Comparison of ENCODE assay signal across 8 cellular contexts in genomic region chr19:4342421-4343055, GRCh38. TPM values are rescaled to one million over a fixed set of nuclear protein-coding genes. Genes with fewer than 3 reads are reported as not detected.
DNase-seq lines count a peak whose midpoint lies in the region; ATAC-seq, FAIRE-seq and TF ChIP-seq lines count a peak whose summit lies in the region.

No MANE protein-coding gene starts in this region.

- H3K27ac ChIP-seq in heart right ventricle: peak overlapping the region; percentile 79 to 98 (median 94)

- no peaks in the 10 kb centered on the region for H3K27me3 ChIP-seq in heart right ventricle

- peak; percentile 88 for TF ChIP-seq POLR2A in GM12892 (IDR thresholded peaks at IDR 0.05; ENCODE audit: low read depth, low read length)

- H3K4me1 Mint-ChIP-seq in T-cell (peaks cover 31 to 42% (median 41%) of the 10 kb centered on the region in 3 donors), type B pancreatic cell (ENCODE audit: unreplicated experiment) (peaks cover 9% of the 10 kb centered on the region)

- H3K27ac Mint-ChIP-seq in T-cell: peak overlapping the region; percentile 84 to 94
- H3K27ac Mint-ChIP-seq in type B pancreatic cell: peak overlapping the region; percentile 98

- peaks cover 0 to 17% (median 4%) of the 10 kb centered on the region in 9 donors for H3K36me3 ChIP-seq in heart right ventricle

- H3K4me3 Mint-ChIP-seq in T-cell (peak overlapping the region; percentile 84 to 90 (median 89)), type B pancreatic cell (peak overlapping the region; percentile 92)

- peak overlapping the region; percentile 24 to 89 (median 74) for H3K4me3 ChIP-seq in heart right ventricle

- H3K27me3 Mint-ChIP-seq in T-cell: no peaks in the 10 kb centered on the region
- H3K27me3 Mint-ChIP-seq in type B pancreatic cell: peaks cover 5% of the 10 kb centered on the region

- POLR2A ChIA-PET in T-cell (lab: Charles Lee): interaction anchor here in 1 of 2 donors (0.5 to 1.7 kb wide), 9 partner anchors 10 to 273 kb away, joined by 3 to 13 read pairs (median 3); partner anchors contain the start of genes TMIGD2 and YJU2

- TF ChIP-seq CTCF in heart right ventricle (IDR thresholded peaks at IDR 0.05): no peak
- no peak for TF ChIP-seq CTCF in type B pancreatic cell (conservative IDR thresholded peaks at IDR 0.05)

- peak; percentile 83 for ATAC-seq in HG02840 (IDR thresholded peaks at IDR 0.05; ENCODE audit: low FRiP score, unreplicated experiment)
- peak; percentile 79 to 81 (median 81) for ATAC-seq in T-cell (replicated peaks in 1 of 4)
- peak; percentile 94 to 98 (median 96) for ATAC-seq in heart right ventricle

- DNase-seq in GM12892 (ENCODE audit: insufficient read length) (peak; percentile 90), NCI-H1436 (lab: John Stamatoyannopoulos, UW) (peak; percentile 99), T-cell (peak in 32 of 34 experiments; percentile 85 to 96 (median 91)), amniotic epithelial cell (ENCODE audit: low read depth) (peak; percentile 100), heart right ventricle (peak; percentile 93 to 99), pons (ENCODE audit: low spot score) (peak; percentile 100), type B pancreatic cell (ENCODE audit: extremely low spot score, unreplicated experiment) (peak; percentile 97)

- CTCF ChIA-PET in T-cell (lab: Charles Lee): interaction anchor here in 1 of 2 donors (0.6 to 2.8 kb wide), 18 partner anchors 10 to 788 kb away, joined by 3 to 39 read pairs (median 4); partner anchors contain the start of genes CHAF1A, HDGFL2, PIAS4 and SH3GL1

- no peaks in the 10 kb centered on the region for H3K9me3 Mint-ChIP-seq in T-cell
- no peaks in the 10 kb centered on the region for H3K9me3 Mint-ChIP-seq in type B pancreatic cell

- H3K4me1 ChIP-seq in heart right ventricle: peaks cover 3 to 32% (median 27%) of the 10 kb centered on the region in 9 donors

- H3K9me3 ChIP-seq in heart right ventricle: no peaks in the 10 kb centered on the region

- intact Hi-C loops in heart right ventricle (cut with DNase I): loop anchor here in 5 of 10 donors (2.0 to 5.0 kb wide), 3 partner anchors 58 to 96 kb away; partner anchors contain the start of genes SH3GL1 (in 5 of the 5), CHAF1A (in 1 of the 5) and YJU2 (in 1 of the 5)

- H3K36me3 Mint-ChIP-seq in T-cell (peaks cover 6% of the 10 kb centered on the region), type B pancreatic cell (peaks cover 9% of the 10 kb centered on the region)

- FAIRE-seq in GM12892 (lab: Jason Lieb, UNC): peak; percentile 96

- 0 to 1% methylated on average over 32 of the region's 32 CpGs for WGBS in heart right ventricle, 2 donors

RNA-seq across cellular contexts. Expression of gene MPND, which starts 0.8 kb away (rescaled TPM):
- polyA plus RNA-seq in GM12892 (2012; ENCODE audit: missing spikeins): 14.4 TPM
- total RNA-seq in T-cell (10 to 100 TPM; 10.7 to 27.3 (median 22.6) TPM), heart right ventricle (10 to 100 TPM; 18.7 to 26.6 (median 20.9) TPM), type B pancreatic cell (ENCODE audit: low replicate concordance) (43.5 and 43.6 TPM in 2 replicates)
- polyA plus RNA-seq in heart right ventricle: 10 to 100 TPM; 15.2 to 25.2 TPM

RNA-seq across cellular contexts. Expression of gene STAP2, which starts 3.9 kb away (rescaled TPM):
- polyA plus RNA-seq in GM12892 (2012; ENCODE audit: missing spikeins): 9.8 TPM
- total RNA-seq in T-cell (1 to 10 TPM; 2.3 to 3.7 (median 2.9) TPM), heart right ventricle (1 to 10 TPM in 9 of 10 donors, under 1 TPM in 1; 0.56 to 9.1 (median 2.6) TPM), type B pancreatic cell (ENCODE audit: low replicate concordance) (42.5 and 96.9 TPM in 2 replicates)
- polyA plus RNA-seq in heart right ventricle: 1 to 10 TPM; 2.1 to 2.2 TPM

RNA-seq across cellular contexts. Expression of gene FSD1, which starts 38.1 kb away (rescaled TPM):
- polyA plus RNA-seq in GM12892 (2012; ENCODE audit: missing spikeins): 1.2 TPM
- total RNA-seq in T-cell: 1 to 10 TPM; 2.8 to 4.1 (median 3.4) TPM
- total RNA-seq in heart right ventricle: under 1 TPM in 1 of 10 donors, not detected in 9; 0.25 TPM
- under 1 TPM in 1 of 2 donors, not detected in 1; 0.10 TPM for polyA plus RNA-seq in heart right ventricle
- 4.8 and 26.3 TPM in 2 replicates for total RNA-seq in type B pancreatic cell (ENCODE audit: low replicate concordance)

RNA-seq across cellular contexts. Expression of gene TMIGD2, which starts 40.3 kb away (rescaled TPM):
- not detected for polyA plus RNA-seq in GM12892 (2012; ENCODE audit: missing spikeins)
- total RNA-seq in T-cell: 10 to 100 TPM; 13.5 to 44.0 (median 32.4) TPM
- under 1 TPM in 1 of 10 donors, not detected in 9; 0.35 TPM for total RNA-seq in heart right ventricle
- polyA plus RNA-seq in heart right ventricle: under 1 TPM in 1 of 2 donors, not detected in 1; 0.07 TPM
- total RNA-seq in type B pancreatic cell (ENCODE audit: low replicate concordance): not detected in 2 replicates

RNA-seq across cellular contexts. Expression of gene SH3GL1, which starts 57.8 kb away (rescaled TPM):
- polyA plus RNA-seq in GM12892 (2012; ENCODE audit: missing spikeins): 20.0 TPM
- total RNA-seq in T-cell: 10 to 100 TPM; 38.8 to 51.5 (median 45.7) TPM
- 10 to 100 TPM; 13.1 to 33.4 (median 17.6) TPM for total RNA-seq in heart right ventricle
- 10 to 100 TPM; 20.1 to 41.8 TPM for polyA plus RNA-seq in heart right ventricle
- total RNA-seq in type B pancreatic cell (ENCODE audit: low replicate concordance): 74.4 and 87.2 TPM in 2 replicates

Comparison
In these comparisons a context has a peak if more than half of its experiments do, and no peak if none do; other contexts are left out.
1. Peak in every context shown above with its lines: DNase-seq, ATAC-seq, H3K4me3 ChIP-seq and H3K27ac ChIP-seq.